ENCODE assay signal across 21 cellular contexts in the genomic region with DNA sequence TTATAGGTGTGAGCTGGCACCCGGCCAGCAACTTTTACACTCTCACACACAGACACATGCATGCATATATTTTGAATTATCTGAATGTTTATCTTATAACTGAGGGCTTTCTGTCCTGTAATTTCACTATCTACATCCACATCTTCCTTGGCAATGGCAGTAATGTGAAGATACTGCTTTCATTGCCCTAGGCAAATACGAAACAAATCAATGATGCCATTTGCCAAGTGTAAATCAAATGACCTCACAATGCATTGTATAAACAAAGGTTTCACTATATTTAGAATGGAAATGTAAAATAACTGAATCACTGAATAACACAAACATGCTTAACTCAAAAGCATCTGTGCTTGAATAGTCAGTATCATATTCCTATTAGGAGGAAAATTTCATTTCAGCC.
A peak's percentile ranks its signal among the peaks of the same experiment; 100 is the strongest.
DNase-seq lines count a peak whose midpoint lies in the region; ATAC-seq and TF ChIP-seq lines count a peak whose summit lies in the region.
"Had no signal": no experiment of that assay in that cellular context is flagged by ENCODE, and none has a peak within 500 bp of the region (broad histone marks: within the 10 kb centered on the region; RNA-seq: fewer than 3 reads in every experiment).

No MANE protein-coding gene starts in this region.

- H3K56ac ChIP-seq in IMR-90 (ENCODE audit: extremely low read depth, insufficient read depth, low read length), result no peak overlapping the region

- no peak overlapping the region for H2BK20ac ChIP-seq in IMR-90 (ENCODE audit: low read depth, low read length)

- no peak overlapping the region for H2AK5ac ChIP-seq in IMR-90 (ENCODE audit: low read depth, low read length)

- POLR2A ChIA-PET in IMR-90 (lab: Charles Lee; ENCODE audit: unreplicated experiment), result no interaction called here

- in situ Hi-C loops in IMR-90 (cut with MboI; ENCODE audit: low sequenced_read_pairs), result no loop called here

- no peak overlapping the region for H3K4me2 ChIP-seq in IMR-90 (ENCODE audit: low read depth, low read length)
- H3K4me2 ChIP-seq: A549, BLaER1 had no signal

- no peak overlapping the region for H2AK9ac ChIP-seq in IMR-90 (replicated peaks; ENCODE audit: low read depth, low read length, poor library complexity)

- ATAC-seq in IMR-90 (ENCODE audit: low read depth) (peak; percentile 50; the same call in 1 of the 2 replicates), left lobe of liver (no peak)
- ATAC-seq: A549; CD8-positive, alpha-beta T cell; T-helper 17 cell had no signal

- CTCF ChIA-PET in IMR-90 (lab: Yijun Ruan, JAX), result no interaction called here

- TF ChIP-seq CTCF in IMR-90 (conservative IDR thresholded peaks at IDR 0.05; ENCODE audit: low read depth, low read length) (no peak), ascending aorta (IDR thresholded peaks at IDR 0.05) (no peak)

- no TSS peak for BruUV-seq in IMR-90 (replicated peaks; lab: Mats Ljungman, UMichigan)

- no peak overlapping the region for H4K8ac ChIP-seq in IMR-90 (ENCODE audit: low read depth in 2 of 2, low read length in 2 of 2)

- H3K4ac ChIP-seq in IMR-90 (ENCODE audit: low read depth, low read length), result no peak overlapping the region

- H3K9me1 ChIP-seq in IMR-90 (ENCODE audit: insufficient read depth, low read length), result no peaks in the 10 kb centered on the region

- no peak overlapping the region for H3K14ac ChIP-seq in IMR-90 (replicated peaks; ENCODE audit: low read depth, low read length)

- H3K27ac ChIP-seq in IMR-90 (ENCODE audit: insufficient read depth, low read length), result no peak overlapping the region
- no peak overlapping the region for H3K27ac ChIP-seq in ascending aorta
- H3K27ac ChIP-seq: A549, BLaER1, GM23248 had no signal

- no peak overlapping the region for H3K4me3 ChIP-seq in IMR-90 (ENCODE audit: insufficient read depth, low read depth, low read length)
- no peak overlapping the region for H3K4me3 ChIP-seq in ascending aorta
- H3K4me3 ChIP-seq: A549, BLaER1, GM23248 had no signal

- no peaks in the 10 kb centered on the region for H3K27me3 ChIP-seq in IMR-90 (ENCODE audit: control insufficient read depth, insufficient read depth, low read length)
- H3K27me3 ChIP-seq in ascending aorta, result no peaks in the 10 kb centered on the region
- H3K27me3 ChIP-seq: BLaER1 had no signal

- no peak for TF ChIP-seq RAD21 in IMR-90 (IDR thresholded peaks at IDR 0.05; ENCODE audit: low read length)

- no peak overlapping the region for H4K5ac ChIP-seq in IMR-90 (ENCODE audit: low read depth, low read length)

- WGBS in IMR-90 (ENCODE audit: extremely low coverage in 2 of 2, insufficient read length in 1 of 2), 2 experiments, result no CpG with 5 or more reads among the region's 2 CpGs

- peak; percentile 74 for DNase-seq in DMS153 (lab: John Stamatoyannopoulos, UW)
- peak; percentile 24 for DNase-seq in IMR-90
- peak; percentile 51 for DNase-seq in NCI-H69 (lab: John Stamatoyannopoulos, UW)
- peak; percentile 8 for DNase-seq in fibroblast of peridontal ligament (ENCODE audit: extremely low read depth)
- DNase-seq in left lobe of liver (ENCODE audit: low spot score), result no peak
- DNase-seq in ascending aorta (ENCODE audit: low spot score in 2 of 2), result no peak
- no peak for DNase-seq in activated effector memory CD4-positive, alpha-beta T cell treated with anti-CD3 and anti-CD28 coated beads, Interleukin-2, amount 50 U/mL, for 16 hours
- DNase-seq: CD8-positive, alpha-beta T cell; DMS79 treated with DMSO at 0.1 percent for 48 hours; GDM1; GM23248; HCEC 1CT; NCI-H1105 treated with DMSO at 0.1 percent for 48 hours; NCI-H187; NCI-H2171; NCI-H446 treated with DMSO at 0.1 percent for 48 hours; NCI-H774; Right ventricle myocardium superior; T-helper 17 cell had no signal

- dilution Hi-C loops in IMR-90 (cut with HindIII; ENCODE audit: low sequenced_read_pairs, unreplicated experiment), result no loop called here

- H3K36me3 ChIP-seq in IMR-90 (ENCODE audit: control insufficient read depth, insufficient read depth, low read length), result no peaks in the 10 kb centered on the region
- H3K36me3 ChIP-seq in ascending aorta, result no peaks in the 10 kb centered on the region
- H3K36me3 ChIP-seq: BLaER1 had no signal

- no peak for TF ChIP-seq POLR2A in IMR-90 (IDR thresholded peaks at IDR 0.05; ENCODE audit: low read depth, low read length)

- H3K18ac ChIP-seq in IMR-90 (ENCODE audit: low read depth, low read length), result no peak overlapping the region

- no peak overlapping the region for H3K9ac ChIP-seq in IMR-90 (ENCODE audit: low read depth, low read length)
- H3K9ac ChIP-seq: BLaER1, GM23248 had no signal

- H2BK5ac ChIP-seq in IMR-90 (ENCODE audit: low read depth, low read length, poor library complexity, severe bottlenecking), result no peak overlapping the region

- intact Hi-C loops in IMR-90 (cut with micrococcal nuclease), result no loop called here
- intact Hi-C loops in ascending aorta (cut with DNase I), result no loop called here

- no peak overlapping the region; the same call in 1 of the 2 replicates for H2BK120ac ChIP-seq in IMR-90 (ENCODE audit: low read depth, low read length)

- H3K79me1 ChIP-seq in IMR-90 (ENCODE audit: low read depth in 1 of 2, low read length in 2 of 2), result no peaks in the 10 kb centered on the region

- H2BK15ac ChIP-seq in IMR-90 (ENCODE audit: low read depth, low read length), result no peak overlapping the region

- no peak overlapping the region for H4K91ac ChIP-seq in IMR-90 (ENCODE audit: insufficient read depth, low read depth, low read length)

- no peak overlapping the region for H3K23ac ChIP-seq in IMR-90 (ENCODE audit: low read depth, low read length)

- H4K20me1 ChIP-seq in IMR-90 (ENCODE audit: insufficient read depth, low read length), result no peaks in the 10 kb centered on the region
- H4K20me1 ChIP-seq: BLaER1 had no signal

- H2AFZ ChIP-seq in IMR-90 (replicated peaks; ENCODE audit: low read length, poor library complexity), result no peak overlapping the region
- H2AFZ ChIP-seq: GM23248 had no signal

- H3K4me1 ChIP-seq in IMR-90 (ENCODE audit: control insufficient read depth, insufficient read depth, low read length) (no peaks in the 10 kb centered on the region), ascending aorta (no peaks in the 10 kb centered on the region)
- H3K4me1 ChIP-seq: A549, BLaER1 had no signal

- H3K9me3 ChIP-seq in IMR-90 (ENCODE audit: control insufficient read depth, insufficient read depth, low read length) (no peaks in the 10 kb centered on the region), ascending aorta (no peaks in the 10 kb centered on the region)
- H3K9me3 ChIP-seq: A549, BLaER1 had no signal

TF ChIP-seq in IMR-90, 13 proteins besides CTCF, POLR2A, EP300 and RAD21:
- no peak for TF ChIP-seq NFE2L2 (IDR thresholded peaks at IDR 0.05; ENCODE audit: low read depth, low read length)
- no peak for TF ChIP-seq MAFK (IDR thresholded peaks at IDR 0.05; ENCODE audit: low read depth, low read length)
- TF ChIP-seq RCOR1 (IDR thresholded peaks at IDR 0.05; ENCODE audit: insufficient replicate concordance, low read length), result no peak
- no peak for TF ChIP-seq FOS (IDR thresholded peaks at IDR 0.05; ENCODE audit: low read depth, low read length)
- no peak for TF ChIP-seq USF2 (IDR thresholded peaks at IDR 0.05; ENCODE audit: low read depth, low read length)
- TF ChIP-seq BHLHE40 (IDR thresholded peaks at IDR 0.05; ENCODE audit: low read depth, low read length), result no peak
- no peak for TF ChIP-seq SMC3 (IDR thresholded peaks at IDR 0.05; ENCODE audit: low read depth, low read length)
- TF ChIP-seq ELK1 (IDR thresholded peaks at IDR 0.05; ENCODE audit: borderline replicate concordance, low read depth, low read length), result no peak
- TF ChIP-seq CEBPB (IDR thresholded peaks at IDR 0.05; ENCODE audit: low read depth, low read length), result no peak

Comparison
In these comparisons a context has a peak if more than half of its experiments do, and no peak if none do; other contexts are left out.
1. DNase-seq: peak in DMS153 (single experiment), IMR-90 (single experiment), NCI-H69 (single experiment) and fibroblast of peridontal ligament (single experiment); none in left lobe of liver (single experiment), ascending aorta (0 of 2) and activated effector memory CD4-positive, alpha-beta T cell treated with anti-CD3 and anti-CD28 coated beads, Interleukin-2, amount 50 U/mL, for 16 hours (single experiment).